In the genomic region with DNA sequence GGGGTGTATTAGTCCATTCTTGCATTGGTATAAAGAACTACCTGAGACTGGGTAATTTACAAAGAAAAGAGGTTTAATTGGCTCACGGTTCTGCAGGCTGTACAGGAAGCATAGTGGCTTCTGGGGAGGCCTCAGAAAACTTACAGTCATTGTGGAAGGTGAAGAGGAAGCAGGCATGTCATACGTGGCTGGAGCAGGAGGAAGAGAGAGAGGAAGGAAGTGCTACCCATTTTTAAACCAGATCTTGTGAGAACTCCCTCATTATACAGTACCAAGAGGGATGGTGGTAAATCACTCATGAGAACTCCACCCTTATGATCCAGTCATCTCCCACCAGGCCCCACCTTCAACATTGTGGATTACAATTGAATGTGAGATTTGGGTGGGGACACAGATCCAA, we compare ENCODE assay signal across 17 cellular contexts.
"Had no signal": no experiment of that assay in that cellular context is flagged by ENCODE, and none has a peak within 500 bp of the region (broad histone marks: within the 10 kb centered on the region; RNA-seq: fewer than 3 reads in every experiment).

No MANE protein-coding gene starts in this region.

- H3K9me3 Mint-ChIP-seq: WTC11 had no signal

- H3K27ac Mint-ChIP-seq: activated naive CD8-positive, alpha-beta T cell treated with anti-CD3 and anti-CD28 coated beads, Interleukin-2, amount 10 ng/mL, durations not matched to agents 7 days and 5 days; WTC11 had no signal

- H3K27me3 Mint-ChIP-seq: activated naive CD8-positive, alpha-beta T cell treated with anti-CD3 and anti-CD28 coated beads, Interleukin-2, amount 10 ng/mL, durations not matched to agents 7 days and 5 days; naive thymus-derived CD4-positive, alpha-beta T cell had no signal

- H3K27me3 ChIP-seq: esophagus squamous epithelium, foreskin keratinocyte, spleen, suprapubic skin, upper lobe of left lung had no signal

- DNase-seq: activated CD4-positive, alpha-beta T cell treated with anti-CD3 and anti-CD28 coated beads, Interleukin-2, amount 50 U/mL, for 1 hour; activated effector memory CD4-positive, alpha-beta T cell treated with Interleukin-2 at 50 U/mL for 16 hours; activated naive CD8-positive, alpha-beta T cell treated with anti-CD3 and anti-CD28 coated beads, Interleukin-2, amount 10 ng/mL, durations not matched to agents 7 days and 5 days; activated T-cell treated with anti-CD3 and anti-CD28 coated beads, Interleukin-2, amount 50 U/mL, for 1 hour; aorta; esophagus squamous epithelium; left colon; naive thymus-derived CD4-positive, alpha-beta T cell; occipital lobe; spleen; upper lobe of left lung had no signal

- H3K4me1 ChIP-seq: esophagus squamous epithelium, foreskin keratinocyte, prostate gland, suprapubic skin, upper lobe of left lung had no signal

- H3K4me3 ChIP-seq: esophagus squamous epithelium, lung, prostate gland, spleen, suprapubic skin, upper lobe of left lung had no signal

- H3K4me3 Mint-ChIP-seq: activated naive CD8-positive, alpha-beta T cell treated with anti-CD3 and anti-CD28 coated beads, Interleukin-2, amount 10 ng/mL, durations not matched to agents 7 days and 5 days; WTC11 had no signal

- H3K27ac ChIP-seq: esophagus squamous epithelium, foreskin keratinocyte, prostate gland, suprapubic skin, upper lobe of left lung had no signal

- ATAC-seq: sciatic nerve, WTC11 had no signal

- H3K36me3 Mint-ChIP-seq: WTC11 had no signal
